In the genomic region with DNA sequence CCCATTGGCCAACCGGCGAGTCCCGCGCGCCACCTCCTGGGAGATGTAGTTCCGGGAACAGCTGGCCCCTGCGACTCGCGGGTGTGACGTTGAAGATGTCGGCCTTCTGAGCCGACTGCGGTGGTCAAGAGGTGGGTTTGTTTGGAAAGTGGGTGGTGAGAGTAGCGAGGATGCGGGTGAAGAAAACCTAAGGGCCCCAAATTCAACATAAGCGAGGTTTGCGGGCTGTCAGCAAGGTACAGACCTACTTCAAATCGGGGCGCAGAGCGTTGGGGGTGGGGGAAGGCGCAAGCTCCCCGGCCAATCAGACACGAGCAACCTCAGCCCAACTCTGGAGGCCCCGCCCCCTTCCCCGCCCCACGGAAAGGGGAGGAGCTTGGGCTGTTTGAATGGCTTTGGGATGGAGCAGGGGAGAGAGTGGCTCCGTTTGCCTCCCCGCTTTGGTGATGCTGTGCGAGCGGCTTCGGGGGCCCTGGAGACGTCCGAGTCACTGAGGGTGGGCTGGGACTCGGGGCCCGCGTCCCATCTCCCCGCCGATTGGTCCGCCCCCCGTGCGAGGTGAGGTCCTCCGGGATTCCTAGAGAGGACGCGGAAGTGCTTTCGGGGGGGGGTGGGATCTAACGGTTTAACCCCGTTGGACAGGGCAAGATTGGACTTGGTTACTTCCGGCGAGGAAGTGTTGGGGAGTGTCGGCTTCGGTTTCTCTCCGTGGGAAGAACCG, we compare ENCODE assay signal across 1 cellular context.
TF ChIP-seq lines count a peak whose summit lies in the region.

ZKSCAN5 (plus strand) TSS at position 60 of the 721 bp plus-strand sequence. CDS start 1,383 bp downstream, outside the sequence.

TF ChIP-seq in K562, 482 proteins besides CTCF, POLR2A, EP300 and RAD21 (continued from another document and continues in another):
- TF ChIP-seq CHD7 (IDR thresholded peaks at IDR 0.05; ENCODE audit: low read depth, low read length) (no peak), HDAC8 (tag; IDR thresholded peaks at IDR 0.05) (no peak), BRD4 (IDR thresholded peaks at IDR 0.05) (no peak), ZBTB9 (CRISPR knock-in tag; IDR thresholded peaks at IDR 0.05) (no peak), NCOA1 (IDR thresholded peaks at IDR 0.05; ENCODE audit: low read depth) (no peak), HNRNPH1 (optimal IDR thresholded peaks at IDR 0.05; ENCODE audit: low read depth, low read length) (no peak), RBM17 (IDR thresholded peaks at IDR 0.05; ENCODE audit: borderline replicate concordance, low read depth, low read length) (no peak), MYNN (IDR thresholded peaks at IDR 0.05) (no peak), MYNN (CRISPR knock-in tag; IDR thresholded peaks at IDR 0.05) (no peak), MXI1 (IDR thresholded peaks at IDR 0.05; ENCODE audit: low read depth, low read length) (peak; percentile 6; the same call in 1 of the 2 replicates), XRCC3 (IDR thresholded peaks at IDR 0.05) (no peak), RBM34 (IDR thresholded peaks at IDR 0.05; ENCODE audit: borderline replicate concordance, insufficient read depth, low read length) (no peak), JUNB (CRISPR knock-in tag; conservative IDR thresholded peaks at IDR 0.05) (no peak), ARID2 (IDR thresholded peaks at IDR 0.05) (no peak), ZNF444 (CRISPR knock-in tag; IDR thresholded peaks at IDR 0.05) (no peak), TARDBP (IDR thresholded peaks at IDR 0.05) (peak; percentile 69), ZNF121 (CRISPR knock-in tag; conservative IDR thresholded peaks at IDR 0.05) (no peak), KAT8 (IDR thresholded peaks at IDR 0.05; ENCODE audit: low read depth) (no peak), FOS (IDR thresholded peaks at IDR 0.05; ENCODE audit: extremely low read depth, insufficient read length) (no peak), ARNT (IDR thresholded peaks at IDR 0.05) (0 out of 4 replicates have a peak, but pooled peaks of 1 of the 2 experiments have one; percentile 16), HNRNPK (IDR thresholded peaks at IDR 0.05; ENCODE audit: low read depth, low read length, poor library complexity, severe bottlenecking) (no peak), NFE2 (IDR thresholded peaks at IDR 0.05; ENCODE audit: low read depth) (0 out of 2 replicates have a peak, but pooled peaks have one; percentile 11), ZNF324 (CRISPR knock-in tag; IDR thresholded peaks at IDR 0.05) (no peak), KDM2B (CRISPR knock-in tag; IDR thresholded peaks at IDR 0.05) (no peak), CBFA2T3 (IDR thresholded peaks at IDR 0.05) (no peak), HCFC1 (IDR thresholded peaks at IDR 0.05; ENCODE audit: low read depth, low read length) (peak; percentile 98), KHSRP (IDR thresholded peaks at IDR 0.05) (peak; percentile 48; the same call in 1 of the 2 replicates), GTF2F1 (IDR thresholded peaks at IDR 0.05; ENCODE audit: low read depth, low read length) (peak; percentile 53; the same call in 1 of the 2 replicates)
- TF ChIP-seq, protein P1, sequence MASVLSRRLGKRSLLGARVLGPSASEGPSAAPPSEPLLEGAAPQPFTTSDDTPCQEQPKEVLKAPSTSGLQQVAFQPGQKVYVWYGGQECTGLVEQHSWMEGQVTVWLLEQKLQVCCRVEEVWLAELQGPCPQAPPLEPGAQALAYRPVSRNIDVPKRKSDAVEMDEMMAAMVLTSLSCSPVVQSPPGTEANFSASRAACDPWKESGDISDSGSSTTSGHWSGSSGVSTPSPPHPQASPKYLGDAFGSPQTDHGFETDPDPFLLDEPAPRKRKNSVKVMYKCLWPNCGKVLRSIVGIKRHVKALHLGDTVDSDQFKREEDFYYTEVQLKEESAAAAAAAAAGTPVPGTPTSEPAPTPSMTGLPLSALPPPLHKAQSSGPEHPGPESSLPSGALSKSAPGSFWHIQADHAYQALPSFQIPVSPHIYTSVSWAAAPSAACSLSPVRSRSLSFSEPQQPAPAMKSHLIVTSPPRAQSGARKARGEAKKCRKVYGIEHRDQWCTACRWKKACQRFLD (CRISPR knock-in tag; IDR thresholded peaks at IDR 0.05): peak; percentile 73
- TF ChIP-seq, protein P2, sequence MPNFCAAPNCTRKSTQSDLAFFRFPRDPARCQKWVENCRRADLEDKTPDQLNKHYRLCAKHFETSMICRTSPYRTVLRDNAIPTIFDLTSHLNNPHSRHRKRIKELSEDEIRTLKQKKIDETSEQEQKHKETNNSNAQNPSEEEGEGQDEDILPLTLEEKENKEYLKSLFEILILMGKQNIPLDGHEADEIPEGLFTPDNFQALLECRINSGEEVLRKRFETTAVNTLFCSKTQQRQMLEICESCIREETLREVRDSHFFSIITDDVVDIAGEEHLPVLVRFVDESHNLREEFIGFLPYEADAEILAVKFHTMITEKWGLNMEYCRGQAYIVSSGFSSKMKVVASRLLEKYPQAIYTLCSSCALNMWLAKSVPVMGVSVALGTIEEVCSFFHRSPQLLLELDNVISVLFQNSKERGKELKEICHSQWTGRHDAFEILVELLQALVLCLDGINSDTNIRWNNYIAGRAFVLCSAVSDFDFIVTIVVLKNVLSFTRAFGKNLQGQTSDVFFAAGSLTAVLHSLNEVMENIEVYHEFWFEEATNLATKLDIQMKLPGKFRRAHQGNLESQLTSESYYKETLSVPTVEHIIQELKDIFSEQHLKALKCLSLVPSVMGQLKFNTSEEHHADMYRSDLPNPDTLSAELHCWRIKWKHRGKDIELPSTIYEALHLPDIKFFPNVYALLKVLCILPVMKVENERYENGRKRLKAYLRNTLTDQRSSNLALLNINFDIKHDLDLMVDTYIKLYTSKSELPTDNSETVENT (CRISPR knock-in tag; IDR thresholded peaks at IDR 0.05): peak; percentile 100
- TF ChIP-seq, protein P3, sequence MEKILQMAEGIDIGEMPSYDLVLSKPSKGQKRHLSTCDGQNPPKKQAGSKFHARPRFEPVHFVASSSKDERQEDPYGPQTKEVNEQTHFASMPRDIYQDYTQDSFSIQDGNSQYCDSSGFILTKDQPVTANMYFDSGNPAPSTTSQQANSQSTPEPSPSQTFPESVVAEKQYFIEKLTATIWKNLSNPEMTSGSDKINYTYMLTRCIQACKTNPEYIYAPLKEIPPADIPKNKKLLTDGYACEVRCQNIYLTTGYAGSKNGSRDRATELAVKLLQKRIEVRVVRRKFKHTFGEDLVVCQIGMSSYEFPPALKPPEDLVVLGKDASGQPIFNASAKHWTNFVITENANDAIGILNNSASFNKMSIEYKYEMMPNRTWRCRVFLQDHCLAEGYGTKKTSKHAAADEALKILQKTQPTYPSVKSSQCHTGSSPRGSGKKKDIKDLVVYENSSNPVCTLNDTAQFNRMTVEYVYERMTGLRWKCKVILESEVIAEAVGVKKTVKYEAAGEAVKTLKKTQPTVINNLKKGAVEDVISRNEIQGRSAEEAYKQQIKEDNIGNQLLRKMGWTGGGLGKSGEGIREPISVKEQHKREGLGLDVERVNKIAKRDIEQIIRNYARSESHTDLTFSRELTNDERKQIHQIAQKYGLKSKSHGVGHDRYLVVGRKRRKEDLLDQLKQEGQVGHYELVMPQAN (IDR thresholded peaks at IDR 0.05; ENCODE audit: borderline replicate concordance): no peak; the same call in 1 of the 2 replicates
- TF ChIP-seq, protein P4, sequence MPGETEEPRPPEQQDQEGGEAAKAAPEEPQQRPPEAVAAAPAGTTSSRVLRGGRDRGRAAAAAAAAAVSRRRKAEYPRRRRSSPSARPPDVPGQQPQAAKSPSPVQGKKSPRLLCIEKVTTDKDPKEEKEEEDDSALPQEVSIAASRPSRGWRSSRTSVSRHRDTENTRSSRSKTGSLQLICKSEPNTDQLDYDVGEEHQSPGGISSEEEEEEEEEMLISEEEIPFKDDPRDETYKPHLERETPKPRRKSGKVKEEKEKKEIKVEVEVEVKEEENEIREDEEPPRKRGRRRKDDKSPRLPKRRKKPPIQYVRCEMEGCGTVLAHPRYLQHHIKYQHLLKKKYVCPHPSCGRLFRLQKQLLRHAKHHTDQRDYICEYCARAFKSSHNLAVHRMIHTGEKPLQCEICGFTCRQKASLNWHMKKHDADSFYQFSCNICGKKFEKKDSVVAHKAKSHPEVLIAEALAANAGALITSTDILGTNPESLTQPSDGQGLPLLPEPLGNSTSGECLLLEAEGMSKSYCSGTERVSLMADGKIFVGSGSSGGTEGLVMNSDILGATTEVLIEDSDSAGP (CRISPR knock-in tag; IDR thresholded peaks at IDR 0.05): no peak
- TF ChIP-seq, protein P5, sequence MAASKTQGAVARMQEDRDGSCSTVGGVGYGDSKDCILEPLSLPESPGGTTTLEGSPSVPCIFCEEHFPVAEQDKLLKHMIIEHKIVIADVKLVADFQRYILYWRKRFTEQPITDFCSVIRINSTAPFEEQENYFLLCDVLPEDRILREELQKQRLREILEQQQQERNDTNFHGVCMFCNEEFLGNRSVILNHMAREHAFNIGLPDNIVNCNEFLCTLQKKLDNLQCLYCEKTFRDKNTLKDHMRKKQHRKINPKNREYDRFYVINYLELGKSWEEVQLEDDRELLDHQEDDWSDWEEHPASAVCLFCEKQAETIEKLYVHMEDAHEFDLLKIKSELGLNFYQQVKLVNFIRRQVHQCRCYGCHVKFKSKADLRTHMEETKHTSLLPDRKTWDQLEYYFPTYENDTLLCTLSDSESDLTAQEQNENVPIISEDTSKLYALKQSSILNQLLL (CRISPR knock-in tag; IDR thresholded peaks at IDR 0.05; ENCODE audit: borderline replicate concordance): no peak
- TF ChIP-seq, protein P6, sequence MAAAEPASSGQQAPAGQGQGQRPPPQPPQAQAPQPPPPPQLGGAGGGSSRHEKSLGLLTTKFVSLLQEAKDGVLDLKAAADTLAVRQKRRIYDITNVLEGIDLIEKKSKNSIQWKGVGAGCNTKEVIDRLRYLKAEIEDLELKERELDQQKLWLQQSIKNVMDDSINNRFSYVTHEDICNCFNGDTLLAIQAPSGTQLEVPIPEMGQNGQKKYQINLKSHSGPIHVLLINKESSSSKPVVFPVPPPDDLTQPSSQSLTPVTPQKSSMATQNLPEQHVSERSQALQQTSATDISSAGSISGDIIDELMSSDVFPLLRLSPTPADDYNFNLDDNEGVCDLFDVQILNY (CRISPR knock-in tag; IDR thresholded peaks at IDR 0.05): no peak
